17 cellular contexts compared by ENCODE assay signal in genomic region chr10:116096501-116096900, GRCh38.
"Had no signal": no experiment of that assay in that cellular context is flagged by ENCODE, and none has a peak within 500 bp of the region (broad histone marks: within the 10 kb centered on the region; RNA-seq: fewer than 3 reads in every experiment).

No MANE protein-coding gene starts in this region.

- H3K4me1 Mint-ChIP-seq: naive thymus-derived CD4-positive, alpha-beta T cell; stimulated activated effector memory CD8-positive, alpha-beta T cell treated with anti-CD3 and anti-CD28 coated beads, Interleukin-12 subunit alpha, Interleukin-12 subunit beta, amount 100 ng/mL, for 72 hours had no signal

- H3K4me3 Mint-ChIP-seq: naive thymus-derived CD4-positive, alpha-beta T cell; stimulated activated effector memory CD8-positive, alpha-beta T cell treated with anti-CD3 and anti-CD28 coated beads, Interleukin-12 subunit alpha, Interleukin-12 subunit beta, amount 100 ng/mL, for 72 hours; type B pancreatic cell had no signal

- H3K36me3 ChIP-seq: left lung, tibial artery had no signal

- H3K36me3 Mint-ChIP-seq: naive thymus-derived CD4-positive, alpha-beta T cell; stimulated activated effector memory CD8-positive, alpha-beta T cell treated with anti-CD3 and anti-CD28 coated beads, Interleukin-12 subunit alpha, Interleukin-12 subunit beta, amount 100 ng/mL, for 72 hours had no signal

- H3K4me1 ChIP-seq: left lung, parathyroid adenoma, testis, tibial artery had no signal

- H3K4me3 ChIP-seq: left lung, smooth muscle cell, testis, tibial artery had no signal

- H3K9me3 ChIP-seq: left lung, testis, tibial artery had no signal

- DNase-seq: dorsolateral prefrontal cortex; effector CD4-positive, alpha-beta T cell; kidney; left lung; mesendoderm; midbrain; naive thymus-derived CD4-positive, alpha-beta T cell; stimulated activated CD4-positive, alpha-beta T cell treated with anti-CD3 and anti-CD28 coated beads, Interleukin-12 subunit alpha, Interleukin-12 subunit beta, amount 100 ng/mL, for 4 hours; stimulated activated CD4-positive, alpha-beta T cell treated with anti-CD3 and anti-CD28 coated beads, Interleukin-1b, Interleukin-23, amount 100 ng/mL, for 48 hours; stimulated activated CD4-positive, alpha-beta T cell treated with anti-CD3 and anti-CD28 coated beads, Interleukin-4, amount 100 ng/mL, for 1 hour; stimulated activated naive CD8-positive, alpha-beta T cell treated with anti-CD3 and anti-CD28 coated beads, Interleukin-15, Interleukin-2, amounts not matched to agents 100 U/mL and 50 U/mL, for 24 hours; testis; tibial artery had no signal

- H3K27ac Mint-ChIP-seq: naive thymus-derived CD4-positive, alpha-beta T cell; stimulated activated effector memory CD8-positive, alpha-beta T cell treated with anti-CD3 and anti-CD28 coated beads, Interleukin-12 subunit alpha, Interleukin-12 subunit beta, amount 100 ng/mL, for 72 hours; type B pancreatic cell had no signal

- H3K27ac ChIP-seq: left lung, parathyroid adenoma, testis, tibial artery had no signal

- H3K27me3 ChIP-seq: left lung, testis had no signal
